8 cellular contexts compared by ENCODE assay signal in genomic region chr14:68248481-68249255, GRCh38.
DNase-seq lines count a peak whose midpoint lies in the region; ATAC-seq, FAIRE-seq and TF ChIP-seq lines count a peak whose summit lies in the region.

No MANE protein-coding gene starts in this region.

- no peak overlapping the region for H3K4me3 Mint-ChIP-seq in CD8-positive, alpha-beta T cell

- TF ChIP-seq EP300 in K562 (IDR thresholded peaks at IDR 0.05; ENCODE audit: low read length), result no peak
- TF ChIP-seq EP300 in sigmoid colon (IDR thresholded peaks at IDR 0.05), result peak in 1 of 4 donors; percentile 14

- H3K4me1 ChIP-seq in CD8-positive, alpha-beta T cell (ENCODE audit: insufficient read depth, low read length), result peaks cover 15% of the 10 kb centered on the region
- H3K4me1 ChIP-seq in GM23248 (ENCODE audit: insufficient read depth), result peaks cover 41% of the 10 kb centered on the region
- H3K4me1 ChIP-seq in K562 (replicated peaks in 1 of 2; ENCODE audit: control insufficient read depth in 2 of 2, insufficient read depth in 2 of 2, low read length in 2 of 2), result peaks cover 0 to 41% of the 10 kb centered on the region in 2 experiments; a peak in 2 of 5 replicates
- H3K4me1 ChIP-seq in hepatocyte (ENCODE audit: insufficient read depth), result peaks cover 73% of the 10 kb centered on the region
- peaks cover 0 to 93% (median 82%) of the 10 kb centered on the region in 4 donors for H3K4me1 ChIP-seq in sigmoid colon

- peak; percentile 81 to 82 for TF ChIP-seq RAD21 in K562 (CRISPR knock-in tag; conservative IDR thresholded peaks at IDR 0.05 in 1 of 2, IDR thresholded peaks at IDR 0.05 in 1 of 2)

- peak overlapping the region; percentile 15 for H3K4me2 ChIP-seq in GM23248 (ENCODE audit: unreplicated experiment)
- H3K4me2 ChIP-seq in K562 (ENCODE audit: insufficient read depth, low read length), result no peak overlapping the region
- peak overlapping the region; percentile 21 for H3K4me2 ChIP-seq in hepatocyte

- no peaks in the 10 kb centered on the region for H3K9me3 ChIP-seq in CD8-positive, alpha-beta T cell (ENCODE audit: low read length)
- no peaks in the 10 kb centered on the region for H3K9me3 ChIP-seq in GM23248 (ENCODE audit: low read depth)
- H3K9me3 ChIP-seq in K562 (replicated peaks; ENCODE audit: control insufficient read depth, insufficient read depth, low read depth, low read length), result no peaks in the 10 kb centered on the region
- H3K9me3 ChIP-seq in hepatocyte (ENCODE audit: low read depth), result no peaks in the 10 kb centered on the region
- H3K9me3 ChIP-seq in sigmoid colon, result no peaks in the 10 kb centered on the region

- ATAC-seq in CD8-positive, alpha-beta T cell, result peak; percentile 79
- ATAC-seq in K562 (peak; percentile 56), HG03460 (IDR thresholded peaks at IDR 0.05; ENCODE audit: unreplicated experiment) (no peak)

- H3K27me3 ChIP-seq in CD8-positive, alpha-beta T cell (ENCODE audit: insufficient read depth, low read length), result no peaks in the 10 kb centered on the region
- H3K27me3 ChIP-seq in GM23248 (replicated peaks; ENCODE audit: insufficient read depth) (no peaks in the 10 kb centered on the region), K562 (ENCODE audit: control insufficient read depth in 2 of 2, insufficient read depth in 2 of 2, low read length in 2 of 2) (no peaks in the 10 kb centered on the region), hepatocyte (no peaks in the 10 kb centered on the region), sigmoid colon (no peaks in the 10 kb centered on the region)

- BruUV-seq in K562 (replicated peaks; lab: Mats Ljungman, UMichigan), result no TSS peak

- WGBS in GM23248 (ENCODE audit: low coverage in 1 of 2, low lambda C conversion rate in 2 of 2, missing lambda C conversion rate in 2 of 2), 2 experiments, result 39 to 47% methylated on average over 7 of the region's 7 CpGs
- 71% methylated on average over 6 of the region's 7 CpGs for WGBS in K562 (ENCODE audit: insufficient coverage, low coverage, missing lambda C conversion rate)
- 33% methylated on average over 7 of the region's 7 CpGs for WGBS in hepatocyte (ENCODE audit: low lambda C conversion rate, missing lambda C conversion rate)
- WGBS in sigmoid colon, 2 donors, result 64 to 73% methylated on average over 7 of the region's 7 CpGs

- peaks cover 30% of the 10 kb centered on the region for H3K4me1 Mint-ChIP-seq in CD8-positive, alpha-beta T cell (ENCODE audit: low read depth)

- in situ Hi-C loops in GM23248 (cut with MboI), result loop anchor here (10.0 kb wide), 2 partner anchors 304 to 576 kb away; no protein-coding TSS in a partner anchor
- in situ Hi-C loops in K562 (cut with MboI), result loop anchor here (10.0 kb wide), 2 partner anchors 304 to 576 kb away; no protein-coding TSS in a partner anchor

- H3K4me3 ChIP-seq in CD8-positive, alpha-beta T cell (ENCODE audit: low read depth, low read length), result no peak overlapping the region
- no peak overlapping the region for H3K4me3 ChIP-seq in GM23248
- H3K4me3 ChIP-seq in K562, result no peak overlapping the region
- no peak overlapping the region for H3K4me3 ChIP-seq in hepatocyte
- no peak overlapping the region for H3K4me3 ChIP-seq in sigmoid colon

- H3K27ac ChIP-seq in CD8-positive, alpha-beta T cell (ENCODE audit: low read depth, low read length), result no peak overlapping the region
- H3K27ac ChIP-seq in GM23248 (peak overlapping the region; percentile 67; the same call in 1 of the 2 replicates), K562 (ENCODE audit: extremely low read depth, low read depth, low read length) (no peak overlapping the region), hepatocyte (peak overlapping the region; percentile 93), sigmoid colon (peak overlapping the region; percentile 81 to 90 (median 88))

- TF ChIP-seq CTCF in CD8-positive, alpha-beta T cell (IDR thresholded peaks at IDR 0.05), result peak; percentile 67
- TF ChIP-seq CTCF in K562 (IDR thresholded peaks at IDR 0.05 in 2 of 3, conservative IDR thresholded peaks at IDR 0.05 in 1 of 3; ENCODE audit: insufficient read depth in 2 of 3, low read depth in 1 of 3, low read length in 3 of 3) (peak; percentile 29 to 65 (median 44); a peak in 4 of 6 replicates), hepatocyte (IDR thresholded peaks at IDR 0.05; ENCODE audit: poor library complexity) (peak; percentile 72), sigmoid colon (IDR thresholded peaks at IDR 0.05) (peak in 3 of 4 experiments; percentile 50 to 75 (median 66))

- no peaks in the 10 kb centered on the region for H3K9me2 ChIP-seq in GM23248 (ENCODE audit: insufficient read depth)
- H3K9me2 ChIP-seq in hepatocyte (replicated peaks; ENCODE audit: insufficient read depth), result no peaks in the 10 kb centered on the region

- H3K79me2 ChIP-seq in GM23248 (ENCODE audit: insufficient read depth) (no peaks in the 10 kb centered on the region), K562 (ENCODE audit: control insufficient read depth, insufficient read depth, low read length) (no peaks in the 10 kb centered on the region), hepatocyte (no peaks in the 10 kb centered on the region)

- H3K9me3 Mint-ChIP-seq in CD8-positive, alpha-beta T cell, result no peaks in the 10 kb centered on the region

- H4K20me1 ChIP-seq in GM23248 (ENCODE audit: insufficient read depth) (no peaks in the 10 kb centered on the region), K562 (replicated peaks; ENCODE audit: control insufficient read depth, insufficient read depth, low read length) (no peaks in the 10 kb centered on the region), hepatocyte (ENCODE audit: insufficient read depth, poor library complexity, severe bottlenecking) (no peaks in the 10 kb centered on the region)

- H3F3A ChIP-seq in GM23248 (ENCODE audit: insufficient read depth), result peaks cover 30% of the 10 kb centered on the region

- H3K27me3 Mint-ChIP-seq in CD8-positive, alpha-beta T cell (ENCODE audit: low read depth), result no peaks in the 10 kb centered on the region

- TF ChIP-seq POLR2A in K562 (conservative IDR thresholded peaks at IDR 0.05) (no peak), sigmoid colon (IDR thresholded peaks at IDR 0.05) (no peak)

- H2AFZ ChIP-seq in GM23248 (no peak overlapping the region), K562 (ENCODE audit: low read depth, low read length) (no peak overlapping the region), hepatocyte (no peak overlapping the region)

- FAIRE-seq in K562 (lab: Jason Lieb, UNC), result peak; percentile 26

- H3K9me1 ChIP-seq in K562 (ENCODE audit: control insufficient read depth, insufficient read depth, low read length), result no peaks in the 10 kb centered on the region

- H3K36me3 ChIP-seq in CD8-positive, alpha-beta T cell (ENCODE audit: insufficient read depth, low read length), result no peaks in the 10 kb centered on the region
- H3K36me3 ChIP-seq in GM23248 (ENCODE audit: low read depth) (no peaks in the 10 kb centered on the region), K562 (ENCODE audit: control insufficient read depth, insufficient read depth, low read length) (no peaks in the 10 kb centered on the region), hepatocyte (replicated peaks; ENCODE audit: insufficient read depth, low read depth) (no peaks in the 10 kb centered on the region), sigmoid colon (no peaks in the 10 kb centered on the region)

- peak in 1 of 7 experiments; percentile 52 for DNase-seq in CD8-positive, alpha-beta T cell
- DNase-seq in GM23248, result peak; percentile 69
- peak; percentile 60 for DNase-seq in NCI-H2227 treated with DMSO at 0.1 percent for 48 hours (lab: John Stamatoyannopoulos, UW)
- peak in 2 of 4 experiments; percentile 31 to 38 for DNase-seq in K562 (ENCODE audit: extremely low read depth in 1 of 4, low spot score in 3 of 4)
- peak; percentile 74 for DNase-seq in hepatocyte (ENCODE audit: low spot score)
- DNase-seq in sigmoid colon, result peak; percentile 77
- no peak for DNase-seq in NK-92 (lab: John Stamatoyannopoulos, UW; ENCODE audit: unreplicated experiment)

- CTCF ChIA-PET in CD8-positive, alpha-beta T cell (lab: Charles Lee), result interaction anchor here (0.6 to 15.7 kb wide), 40 partner anchors 8 to 601 kb away, joined by 3 to 262 read pairs (median 4); partner anchors contain the start of gene ZFP36L1
- CTCF ChIA-PET in K562 (lab: Yijun Ruan, JAX; ENCODE audit: low intra/inter-chr PET ratio), result interaction anchor here (0.5 to 2.0 kb wide), 4 partner anchors 186 to 569 kb away, joined by 4 to 8 read pairs (median 5); no protein-coding TSS in a partner anchor

- H3K36me3 Mint-ChIP-seq in CD8-positive, alpha-beta T cell, result no peaks in the 10 kb centered on the region

- H3K9ac ChIP-seq in GM23248 (peak overlapping the region; percentile 6; the same call in 1 of the 2 replicates), K562 (ENCODE audit: insufficient read depth in 1 of 2, low read depth in 2 of 2, low read length in 2 of 2) (no peak overlapping the region)

- POLR2A ChIA-PET in CD8-positive, alpha-beta T cell (lab: Charles Lee), result interaction anchor here (0.7 to 6.9 kb wide), 9 partner anchors 11 to 568 kb away, joined by 3 to 54 read pairs (median 5); partner anchors contain the start of gene ZFP36L1
- POLR2A ChIA-PET in K562 (lab: Yijun Ruan, JAX), result interaction anchor here (0.7 kb wide), 1 partner anchor 446 kb away, joined by 3 read pairs; no protein-coding TSS in a partner anchor

- H3K27ac Mint-ChIP-seq in CD8-positive, alpha-beta T cell, result peak overlapping the region; percentile 47

- intact Hi-C loops in CD8-positive, alpha-beta T cell (cut with DNase I, micrococcal nuclease), result loop anchor here (1.0 to 10.0 kb wide), 8 partner anchors 186 to 596 kb away; no protein-coding TSS in a partner anchor
- intact Hi-C loops in K562 (cut with micrococcal nuclease) (loop anchor here (1.0 to 10.0 kb wide), 4 partner anchors 164 to 568 kb away; no protein-coding TSS in a partner anchor), sigmoid colon (cut with DNase I) (loop anchor here (2.0 to 5.0 kb wide), 5 partner anchors 274 to 540 kb away; no protein-coding TSS in a partner anchor)

TF ChIP-seq in K562, 482 proteins besides CTCF, POLR2A, EP300 and RAD21 (continues in another document):
- TF ChIP-seq ZNF444 (CRISPR knock-in tag; IDR thresholded peaks at IDR 0.05), result no peak
- peak; percentile 64 for TF ChIP-seq DEAF1 (CRISPR knock-in tag; IDR thresholded peaks at IDR 0.05)

Comparison
In these comparisons a context has a peak if more than half of its experiments do, and no peak if none do; other contexts are left out.
1. H3K27ac ChIP-seq: peak in GM23248 (single experiment), hepatocyte (single experiment) and sigmoid colon (4 of 4); none in CD8-positive, alpha-beta T cell (single experiment) and K562 (single experiment).
2. Peak in every context shown above with its lines, with median percentiles within 50 percentile points of each other: CTCF ChIP-seq.